Comparison of ENCODE assay signal across 1 cellular context in genomic region chr11:3063432-3063831, GRCh38.
TF ChIP-seq lines count a peak whose summit lies in the region.

No MANE protein-coding gene starts in this region.

TF ChIP-seq in HepG2, 621 proteins besides CTCF, POLR2A, EP300 and RAD21:
- 0 out of 2 replicates have a peak, but pooled peaks have one; percentile 12 for TF ChIP-seq HNF4A (CRISPR knock-in tag; IDR thresholded peaks at IDR 0.05)
- TF ChIP-seq TFAP4 (IDR thresholded peaks at IDR 0.05; ENCODE audit: borderline replicate concordance, low read depth), result peak; percentile 18; the same call in 1 of the 2 replicates
